ENCODE assay signal across 8 cellular contexts in genomic region chr17:45131616-45132301, GRCh38.
DNase-seq lines count a peak whose midpoint lies in the region; TF ChIP-seq lines count a peak whose summit lies in the region.

No MANE protein-coding gene starts in this region.

- H3K4me3 ChIP-seq in astrocyte of the cerebellum (ENCODE audit: low read depth, low read length) (peak overlapping the region; percentile 88), iPS-20b (ENCODE audit: low read length) (peak overlapping the region; percentile 67)

- in situ Hi-C loops in astrocyte of the cerebellum (cut with HindIII; ENCODE audit: low sequenced_read_pairs), result no loop called here

- CTCF ChIA-PET in RWPE1 (lab: Yijun Ruan, JAX), result interaction anchor here (0.6 to 2.3 kb wide), 13 partner anchors 10 to 357 kb away, joined by 3 to 11 read pairs (median 4); partner anchors contain the start of gene HEXIM1

- peaks cover 6% of the 10 kb centered on the region; the same call in 1 of the 2 replicates for H3K27me3 ChIP-seq in iPS-20b (ENCODE audit: insufficient read depth, low read length)

- H3K4me1 ChIP-seq in iPS-20b (ENCODE audit: insufficient read depth, low read length), result no peaks in the 10 kb centered on the region

- DNase-seq in NCI-H345 (lab: John Stamatoyannopoulos, UW) (peak; percentile 34), NCI-H345 treated with DMSO at 0.1 percent for 48 hours (lab: John Stamatoyannopoulos, UW; ENCODE audit: unreplicated experiment) (no peak), RWPE1 (ENCODE audit: low spot score) (no peak), astrocyte of the cerebellum (ENCODE audit: low read depth) (no peak), NCI-H2107 treated with DMSO at 0.1 percent for 48 hours (lab: John Stamatoyannopoulos, UW; ENCODE audit: unreplicated experiment) (no peak), LoVo (ENCODE audit: low spot score) (no peak)
- DNase-seq in stimulated activated CD4-positive, alpha-beta T cell treated with anti-CD3 and anti-CD28 coated beads, Interleukin-12 subunit alpha, Interleukin-12 subunit beta, amount 100 ng/mL, for 4 hours, result peak; percentile 55

- no peak overlapping the region; the same call in 1 of the 2 replicates for H3K9ac ChIP-seq in iPS-20b (ENCODE audit: low read depth, low read length)

- TF ChIP-seq CTCF in RWPE1 (conservative IDR thresholded peaks at IDR 0.05; ENCODE audit: low read depth) (peak; percentile 94), astrocyte of the cerebellum (IDR thresholded peaks at IDR 0.05; ENCODE audit: low read depth, low read length, missing control alignments) (peak; percentile 77)

- POLR2A ChIA-PET in RWPE1 (lab: Yijun Ruan, JAX; ENCODE audit: low non-redundant PET), result no interaction called here

- H3K9me3 ChIP-seq in iPS-20b (ENCODE audit: insufficient read depth, low read depth, low read length), result no peaks in the 10 kb centered on the region

- no peaks in the 10 kb centered on the region for H3K36me3 ChIP-seq in iPS-20b (ENCODE audit: insufficient read depth, low read depth, low read length)

- H3K27ac ChIP-seq in RWPE1 (peak overlapping the region; percentile 100), iPS-20b (ENCODE audit: low read length) (no peak overlapping the region)

Comparison
In these comparisons a context has a peak if more than half of its experiments do, and no peak if none do; other contexts are left out.
1. DNase-seq: peak in NCI-H345 (single experiment) and stimulated activated CD4-positive, alpha-beta T cell treated with anti-CD3 and anti-CD28 coated beads, Interleukin-12 subunit alpha, Interleukin-12 subunit beta, amount 100 ng/mL, for 4 hours (single experiment); none in NCI-H345 treated with DMSO at 0.1 percent for 48 hours (single experiment), RWPE1 (single experiment), astrocyte of the cerebellum (single experiment), NCI-H2107 treated with DMSO at 0.1 percent for 48 hours (single experiment) and LoVo (single experiment).